ENCODE assay signal across 40 cellular contexts in the genomic region with DNA sequence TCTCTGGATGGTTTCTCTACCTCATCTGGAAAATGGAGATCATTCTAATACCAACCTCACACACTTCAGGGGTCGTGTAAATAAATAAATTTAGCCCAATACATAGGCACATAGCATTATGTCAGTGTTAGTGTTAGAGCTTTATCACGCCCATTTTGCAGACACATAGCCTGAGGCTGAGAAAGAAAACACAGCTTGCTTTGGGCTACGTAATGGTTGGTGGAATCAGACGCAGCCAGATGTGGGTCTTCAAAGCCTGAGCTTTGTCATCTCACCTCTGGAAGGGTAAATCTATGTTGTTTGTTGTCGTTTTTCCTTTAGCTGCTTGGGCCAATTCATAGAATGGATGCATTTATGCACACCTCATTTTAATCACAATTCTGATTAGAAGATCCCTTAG.
"Had no signal": no experiment of that assay in that cellular context is flagged by ENCODE, and none has a peak within 500 bp of the region (broad histone marks: within the 10 kb centered on the region; RNA-seq: fewer than 3 reads in every experiment).

No MANE protein-coding gene starts in this region.

- H3K9me3 ChIP-seq: adrenal gland, ascending aorta, body of pancreas, breast epithelium had no signal

- FAIRE-seq: astrocyte, bronchial epithelial cell had no signal

- H3K4me3 Mint-ChIP-seq: activated naive CD4-positive, alpha-beta T cell treated with anti-CD3 and anti-CD28 coated beads for 36 hours; activated naive CD4-positive, alpha-beta T cell treated with anti-CD3 and anti-CD28 coated beads, Interleukin-2, amount 10 ng/mL, durations not matched to agents 7 days and 5 days; activated naive CD4-positive, alpha-beta T cell treated with anti-CD3 and anti-CD28 coated beads, Interleukin-2, amount 50 U/mL, for 24 hours; activated naive CD8-positive, alpha-beta T cell; activated naive CD8-positive, alpha-beta T cell treated with anti-CD3 and anti-CD28 coated beads for 36 hours; activated naive CD8-positive, alpha-beta T cell treated with anti-CD3 and anti-CD28 coated beads, Interleukin-2, amount 10 ng/mL, durations not matched to agents 7 days and 5 days; activated naive CD8-positive, alpha-beta T cell treated with anti-CD3 and anti-CD28 coated beads, Interleukin-2, amount 50 U/mL, for 24 hours; activated T-cell treated with anti-CD3 and anti-CD28 coated beads, Interleukin-2, amount 50 U/mL, for 24 hours; activated T-cell treated with anti-CD3 and anti-CD28 coated beads, Interleukin-2, amount 50 U/mL, for 4 hours; activated T-cell treated with anti-CD3 and anti-CD28 coated beads, Interleukin-2, amount 50 U/mL, for 72 hours; activated T-helper 1 cell treated with anti-CD3 and anti-CD28 coated beads, Interleukin-12 subunit alpha, Interleukin-12 subunit beta, Interleukin-2, Interleukin-4 antibody, amounts not matched to agents 30 ng/mL and 10 ng/mL and 1 ng/mL, durations not matched to agents 14 hours and 24 hours and 36 hours; activated T-helper 17 cell treated with anti-CD3 and anti-CD28 coated beads, Interleukin-2, amount 50 U/mL, for 72 hours; brain; central memory CD8-positive, alpha-beta T cell had no signal

- H3K4me3 ChIP-seq: adrenal gland, ascending aorta, body of pancreas, breast epithelium, cardiac muscle cell had no signal

- H3K36me3 Mint-ChIP-seq: activated naive CD4-positive, alpha-beta T cell treated with anti-CD3 and anti-CD28 coated beads, Interleukin-2, amount 10 ng/mL, durations not matched to agents 7 days and 5 days; activated naive CD4-positive, alpha-beta T cell treated with anti-CD3 and anti-CD28 coated beads, Interleukin-2, amount 50 U/mL, for 24 hours; activated naive CD4-positive, alpha-beta T cell treated with anti-CD3 and anti-CD28 coated beads, Interleukin-2, amount 50 U/mL, for 72 hours; activated naive CD8-positive, alpha-beta T cell; activated naive CD8-positive, alpha-beta T cell treated with anti-CD3 and anti-CD28 coated beads for 36 hours; activated naive CD8-positive, alpha-beta T cell treated with anti-CD3 and anti-CD28 coated beads, Interleukin-2, amount 10 ng/mL, durations not matched to agents 7 days and 5 days; brain had no signal

- ATAC-seq: activated naive CD4-positive, alpha-beta T cell treated with anti-CD3 and anti-CD28 coated beads, Interleukin-2, amount 50 U/mL, for 72 hours; activated naive CD8-positive, alpha-beta T cell treated with anti-CD3 and anti-CD28 coated beads, Interleukin-2, amount 50 U/mL, for 24 hours; activated T-cell treated with anti-CD3 and anti-CD28 coated beads, Interleukin-2, amount 50 U/mL, for 4 hours; activated T-cell treated with anti-CD3 and anti-CD28 coated beads, Interleukin-2, amount 50 U/mL, for 72 hours; activated T-helper 17 cell treated with anti-CD3 and anti-CD28 coated beads, Interleukin-2, amount 50 U/mL, for 72 hours; body of pancreas had no signal

- H3K9me3 Mint-ChIP-seq: activated naive CD4-positive, alpha-beta T cell treated with anti-CD3 and anti-CD28 coated beads for 36 hours; activated naive CD4-positive, alpha-beta T cell treated with anti-CD3 and anti-CD28 coated beads, Interleukin-2, amount 50 U/mL, for 24 hours; activated naive CD8-positive, alpha-beta T cell treated with anti-CD3 and anti-CD28 coated beads for 36 hours; activated naive CD8-positive, alpha-beta T cell treated with anti-CD3 and anti-CD28 coated beads, Interleukin-2, amount 50 U/mL, for 24 hours; activated T-cell treated with anti-CD3 and anti-CD28 coated beads, Interleukin-2, amount 50 U/mL, for 24 hours; activated T-cell treated with anti-CD3 and anti-CD28 coated beads, Interleukin-2, amount 50 U/mL, for 4 hours; activated T-helper 1 cell treated with anti-CD3 and anti-CD28 coated beads, Interleukin-12 subunit alpha, Interleukin-12 subunit beta, Interleukin-2, Interleukin-4 antibody, amounts not matched to agents 30 ng/mL and 10 ng/mL and 1 ng/mL, durations not matched to agents 14 hours and 24 hours and 36 hours; activated T-helper 2 cell treated with anti-CD3 and anti-CD28 coated beads, Interferon-gamma antibody, Interleukin-2, Interleukin-4, amounts not matched to agents 10 μg/mL and 5 μg/mL and 100 μg/mL, durations not matched to agents 14 hours and 24 hours and 36 hours; brain; central memory CD8-positive, alpha-beta T cell had no signal

- H3K27me3 ChIP-seq: ascending aorta, cardiac muscle cell had no signal

- DNase-seq: activated effector memory CD4-positive, alpha-beta T cell treated with anti-CD3 and anti-CD28 coated beads, Interleukin-2, amount 50 U/mL, for 16 hours; activated effector memory CD4-positive, alpha-beta T cell treated with Interleukin-2 at 50 U/mL for 16 hours; activated gamma-delta T cell; activated gamma-delta T cell treated with Interleukin-2 at 50 U/mL for 16 hours; activated naive CD4-positive, alpha-beta T cell; activated naive CD4-positive, alpha-beta T cell treated with anti-CD3 and anti-CD28 coated beads for 36 hours; activated naive CD4-positive, alpha-beta T cell treated with anti-CD3 and anti-CD28 coated beads, Interleukin-2, amount 10 ng/mL, durations not matched to agents 7 days and 5 days; activated naive CD4-positive, alpha-beta T cell treated with anti-CD3 and anti-CD28 coated beads, Interleukin-2, amount 50 U/mL, for 16 hours; activated naive CD4-positive, alpha-beta T cell treated with Interleukin-2 at 50 U/mL for 16 hours; activated naive CD8-positive, alpha-beta T cell treated with anti-CD3 and anti-CD28 coated beads for 36 hours; activated naive CD8-positive, alpha-beta T cell treated with anti-CD3 and anti-CD28 coated beads, Interleukin-2, amount 10 ng/mL, durations not matched to agents 7 days and 5 days; activated naive CD8-positive, alpha-beta T cell treated with anti-CD3 and anti-CD28 coated beads, Interleukin-2, amount 50 U/mL, for 24 hours; activated T-cell treated with anti-CD3 and anti-CD28 coated beads, Interleukin-2, amount 50 U/mL, for 1 hour; activated T-cell treated with anti-CD3 and anti-CD28 coated beads, Interleukin-2, amount 50 U/mL, for 24 hours; activated T-cell treated with anti-CD3 and anti-CD28 coated beads, Interleukin-2, amount 50 U/mL, for 4 hours; activated T-cell treated with anti-CD3 and anti-CD28 coated beads, Interleukin-2, amount 50 U/mL, for 48 hours; activated T-cell treated with anti-CD3 and anti-CD28 coated beads, Interleukin-2, amount 50 U/mL, for 72 hours; adrenal gland; amniotic stem cell; amygdala; anterior cingulate cortex; aorta; body of pancreas; brain microvascular endothelial cell; caudate nucleus; central memory CD4-positive, alpha-beta T cell; cerebellar nuclear complex had no signal

- H3K4me1 Mint-ChIP-seq: activated naive CD4-positive, alpha-beta T cell treated with anti-CD3 and anti-CD28 coated beads, Interleukin-2, amount 10 ng/mL, durations not matched to agents 7 days and 5 days; activated naive CD4-positive, alpha-beta T cell treated with anti-CD3 and anti-CD28 coated beads, Interleukin-2, amount 50 U/mL, for 24 hours; activated naive CD8-positive, alpha-beta T cell treated with anti-CD3 and anti-CD28 coated beads for 36 hours; activated naive CD8-positive, alpha-beta T cell treated with anti-CD3 and anti-CD28 coated beads, Interleukin-2, amount 10 ng/mL, durations not matched to agents 7 days and 5 days; activated naive CD8-positive, alpha-beta T cell treated with anti-CD3 and anti-CD28 coated beads, Interleukin-2, amount 50 U/mL, for 24 hours; activated T-helper 17 cell treated with anti-CD3 and anti-CD28 coated beads, Interleukin-2, amount 50 U/mL, for 72 hours; central memory CD8-positive, alpha-beta T cell had no signal

- H3K27ac ChIP-seq: adrenal gland, ascending aorta, body of pancreas, brain microvascular endothelial cell, breast epithelium, cardiac muscle cell had no signal

- H3K27ac Mint-ChIP-seq: activated naive CD4-positive, alpha-beta T cell treated with anti-CD3 and anti-CD28 coated beads for 36 hours; activated naive CD4-positive, alpha-beta T cell treated with anti-CD3 and anti-CD28 coated beads, Interleukin-2, amount 10 ng/mL, durations not matched to agents 7 days and 5 days; activated naive CD4-positive, alpha-beta T cell treated with anti-CD3 and anti-CD28 coated beads, Interleukin-2, amount 50 U/mL, for 24 hours; activated naive CD4-positive, alpha-beta T cell treated with anti-CD3 and anti-CD28 coated beads, Interleukin-2, amount 50 U/mL, for 72 hours; activated naive CD8-positive, alpha-beta T cell; activated naive CD8-positive, alpha-beta T cell treated with anti-CD3 and anti-CD28 coated beads for 36 hours; activated naive CD8-positive, alpha-beta T cell treated with anti-CD3 and anti-CD28 coated beads, Interleukin-2, amount 10 ng/mL, durations not matched to agents 7 days and 5 days; activated naive CD8-positive, alpha-beta T cell treated with anti-CD3 and anti-CD28 coated beads, Interleukin-2, amount 50 U/mL, for 24 hours; activated T-cell treated with anti-CD3 and anti-CD28 coated beads, Interleukin-2, amount 50 U/mL, for 24 hours; activated T-cell treated with anti-CD3 and anti-CD28 coated beads, Interleukin-2, amount 50 U/mL, for 72 hours; activated T-helper 1 cell treated with anti-CD3 and anti-CD28 coated beads, Interleukin-12 subunit alpha, Interleukin-12 subunit beta, Interleukin-2, Interleukin-4 antibody, amounts not matched to agents 30 ng/mL and 10 ng/mL and 1 ng/mL, durations not matched to agents 14 hours and 24 hours and 36 hours; activated T-helper 17 cell treated with anti-CD3 and anti-CD28 coated beads, Interleukin-2, amount 50 U/mL, for 72 hours; activated T-helper 2 cell treated with anti-CD3 and anti-CD28 coated beads, Interferon-gamma antibody, Interleukin-2, Interleukin-4, amounts not matched to agents 10 μg/mL and 5 μg/mL and 100 μg/mL, durations not matched to agents 14 hours and 24 hours and 36 hours; brain had no signal

- H3K36me3 ChIP-seq: adrenal gland, ascending aorta, brain microvascular endothelial cell, breast epithelium, cardiac muscle cell had no signal

- H3K4me1 ChIP-seq: adrenal gland, ascending aorta, body of pancreas, breast epithelium had no signal

- H3K27me3 Mint-ChIP-seq: activated naive CD4-positive, alpha-beta T cell treated with anti-CD3 and anti-CD28 coated beads, Interleukin-2, amount 10 ng/mL, durations not matched to agents 7 days and 5 days had no signal
